In the genomic region with DNA sequence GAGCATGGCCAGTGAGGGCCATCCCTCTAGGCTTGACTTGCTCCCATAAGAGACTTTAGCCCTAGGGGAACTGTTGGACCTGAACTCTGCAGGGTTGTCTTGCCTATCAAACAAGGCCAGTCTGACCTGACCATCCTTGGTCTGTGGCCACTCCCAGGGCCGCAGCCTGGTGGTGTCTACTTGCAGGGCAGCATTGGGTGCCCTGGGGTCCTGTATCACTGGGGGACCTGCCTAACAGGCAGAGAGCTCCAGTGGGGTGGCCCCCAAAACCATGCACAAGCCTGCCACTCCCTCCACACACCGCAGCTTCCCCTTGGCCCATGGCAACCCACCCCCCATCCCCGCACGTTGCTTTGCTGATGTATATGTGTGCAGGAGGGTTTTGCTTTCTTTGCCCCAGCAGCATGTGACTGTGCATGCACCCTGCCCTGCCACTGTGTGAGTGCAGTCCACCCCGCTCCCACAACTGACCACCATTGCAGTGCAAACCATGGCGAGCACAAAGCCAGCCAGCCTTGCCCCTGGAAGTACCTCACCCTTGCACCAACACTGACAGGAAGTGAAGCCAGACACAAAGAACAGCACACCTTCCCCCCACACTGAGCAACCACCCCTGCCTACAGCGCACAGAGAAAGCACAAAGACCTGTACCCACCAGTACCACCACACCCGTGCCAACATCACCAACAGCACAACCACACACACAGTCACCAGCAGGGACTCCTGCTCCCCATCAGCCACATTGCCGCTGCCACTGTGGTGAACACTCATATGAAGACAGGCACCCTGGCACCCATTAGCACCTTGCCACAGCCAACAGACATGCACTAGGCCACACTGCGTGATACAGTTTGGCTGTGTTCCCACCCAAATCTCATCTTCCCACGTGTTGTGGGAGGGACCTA, we compare ENCODE assay signal across 1 cellular context.
TF ChIP-seq lines count a peak whose summit lies in the region.

No MANE protein-coding gene starts in this region.

TF ChIP-seq in H1, 55 proteins besides CTCF, POLR2A, EP300 and RAD21 (continued from another document):
- TF ChIP-seq, protein P1, sequence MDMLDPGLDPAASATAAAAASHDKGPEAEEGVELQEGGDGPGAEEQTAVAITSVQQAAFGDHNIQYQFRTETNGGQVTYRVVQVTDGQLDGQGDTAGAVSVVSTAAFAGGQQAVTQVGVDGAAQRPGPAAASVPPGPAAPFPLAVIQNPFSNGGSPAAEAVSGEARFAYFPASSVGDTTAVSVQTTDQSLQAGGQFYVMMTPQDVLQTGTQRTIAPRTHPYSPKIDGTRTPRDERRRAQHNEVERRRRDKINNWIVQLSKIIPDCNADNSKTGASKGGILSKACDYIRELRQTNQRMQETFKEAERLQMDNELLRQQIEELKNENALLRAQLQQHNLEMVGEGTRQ (IDR thresholded peaks at IDR 0.05; ENCODE audit: low read length) = no peak
- TF ChIP-seq HDAC2 (IDR thresholded peaks at IDR 0.05; ENCODE audit: borderline replicate concordance in 1 of 2, low read depth in 2 of 2, low read length in 2 of 2) (no peak), SUZ12 (IDR thresholded peaks at IDR 0.05; ENCODE audit: low read length) (no peak), POLR2AphosphoS5 (IDR thresholded peaks at IDR 0.05; ENCODE audit: low read depth, low read length) (no peak), NANOG (IDR thresholded peaks at IDR 0.05; ENCODE audit: insufficient read depth, low read depth, low read length, poor library complexity, severe bottlenecking) (no peak), FOSL1 (IDR thresholded peaks at IDR 0.05; ENCODE audit: insufficient read depth, low read depth, low read length) (no peak), RXRA (IDR thresholded peaks at IDR 0.05; ENCODE audit: insufficient read depth, low read depth, low read length) (no peak), TEAD4 (IDR thresholded peaks at IDR 0.05; ENCODE audit: low read depth, low read length) (no peak), SIRT6 (IDR thresholded peaks at IDR 0.05; ENCODE audit: low read length) (no peak), CREB1 (IDR thresholded peaks at IDR 0.05) (no peak), RNF2 (IDR thresholded peaks at IDR 0.05; ENCODE audit: borderline replicate concordance, low read depth, low read length, missing control alignments, poor library complexity, severe bottlenecking) (no peak), SP2 (IDR thresholded peaks at IDR 0.05; ENCODE audit: low read length) (no peak)
- TF ChIP-seq, protein P2, sequence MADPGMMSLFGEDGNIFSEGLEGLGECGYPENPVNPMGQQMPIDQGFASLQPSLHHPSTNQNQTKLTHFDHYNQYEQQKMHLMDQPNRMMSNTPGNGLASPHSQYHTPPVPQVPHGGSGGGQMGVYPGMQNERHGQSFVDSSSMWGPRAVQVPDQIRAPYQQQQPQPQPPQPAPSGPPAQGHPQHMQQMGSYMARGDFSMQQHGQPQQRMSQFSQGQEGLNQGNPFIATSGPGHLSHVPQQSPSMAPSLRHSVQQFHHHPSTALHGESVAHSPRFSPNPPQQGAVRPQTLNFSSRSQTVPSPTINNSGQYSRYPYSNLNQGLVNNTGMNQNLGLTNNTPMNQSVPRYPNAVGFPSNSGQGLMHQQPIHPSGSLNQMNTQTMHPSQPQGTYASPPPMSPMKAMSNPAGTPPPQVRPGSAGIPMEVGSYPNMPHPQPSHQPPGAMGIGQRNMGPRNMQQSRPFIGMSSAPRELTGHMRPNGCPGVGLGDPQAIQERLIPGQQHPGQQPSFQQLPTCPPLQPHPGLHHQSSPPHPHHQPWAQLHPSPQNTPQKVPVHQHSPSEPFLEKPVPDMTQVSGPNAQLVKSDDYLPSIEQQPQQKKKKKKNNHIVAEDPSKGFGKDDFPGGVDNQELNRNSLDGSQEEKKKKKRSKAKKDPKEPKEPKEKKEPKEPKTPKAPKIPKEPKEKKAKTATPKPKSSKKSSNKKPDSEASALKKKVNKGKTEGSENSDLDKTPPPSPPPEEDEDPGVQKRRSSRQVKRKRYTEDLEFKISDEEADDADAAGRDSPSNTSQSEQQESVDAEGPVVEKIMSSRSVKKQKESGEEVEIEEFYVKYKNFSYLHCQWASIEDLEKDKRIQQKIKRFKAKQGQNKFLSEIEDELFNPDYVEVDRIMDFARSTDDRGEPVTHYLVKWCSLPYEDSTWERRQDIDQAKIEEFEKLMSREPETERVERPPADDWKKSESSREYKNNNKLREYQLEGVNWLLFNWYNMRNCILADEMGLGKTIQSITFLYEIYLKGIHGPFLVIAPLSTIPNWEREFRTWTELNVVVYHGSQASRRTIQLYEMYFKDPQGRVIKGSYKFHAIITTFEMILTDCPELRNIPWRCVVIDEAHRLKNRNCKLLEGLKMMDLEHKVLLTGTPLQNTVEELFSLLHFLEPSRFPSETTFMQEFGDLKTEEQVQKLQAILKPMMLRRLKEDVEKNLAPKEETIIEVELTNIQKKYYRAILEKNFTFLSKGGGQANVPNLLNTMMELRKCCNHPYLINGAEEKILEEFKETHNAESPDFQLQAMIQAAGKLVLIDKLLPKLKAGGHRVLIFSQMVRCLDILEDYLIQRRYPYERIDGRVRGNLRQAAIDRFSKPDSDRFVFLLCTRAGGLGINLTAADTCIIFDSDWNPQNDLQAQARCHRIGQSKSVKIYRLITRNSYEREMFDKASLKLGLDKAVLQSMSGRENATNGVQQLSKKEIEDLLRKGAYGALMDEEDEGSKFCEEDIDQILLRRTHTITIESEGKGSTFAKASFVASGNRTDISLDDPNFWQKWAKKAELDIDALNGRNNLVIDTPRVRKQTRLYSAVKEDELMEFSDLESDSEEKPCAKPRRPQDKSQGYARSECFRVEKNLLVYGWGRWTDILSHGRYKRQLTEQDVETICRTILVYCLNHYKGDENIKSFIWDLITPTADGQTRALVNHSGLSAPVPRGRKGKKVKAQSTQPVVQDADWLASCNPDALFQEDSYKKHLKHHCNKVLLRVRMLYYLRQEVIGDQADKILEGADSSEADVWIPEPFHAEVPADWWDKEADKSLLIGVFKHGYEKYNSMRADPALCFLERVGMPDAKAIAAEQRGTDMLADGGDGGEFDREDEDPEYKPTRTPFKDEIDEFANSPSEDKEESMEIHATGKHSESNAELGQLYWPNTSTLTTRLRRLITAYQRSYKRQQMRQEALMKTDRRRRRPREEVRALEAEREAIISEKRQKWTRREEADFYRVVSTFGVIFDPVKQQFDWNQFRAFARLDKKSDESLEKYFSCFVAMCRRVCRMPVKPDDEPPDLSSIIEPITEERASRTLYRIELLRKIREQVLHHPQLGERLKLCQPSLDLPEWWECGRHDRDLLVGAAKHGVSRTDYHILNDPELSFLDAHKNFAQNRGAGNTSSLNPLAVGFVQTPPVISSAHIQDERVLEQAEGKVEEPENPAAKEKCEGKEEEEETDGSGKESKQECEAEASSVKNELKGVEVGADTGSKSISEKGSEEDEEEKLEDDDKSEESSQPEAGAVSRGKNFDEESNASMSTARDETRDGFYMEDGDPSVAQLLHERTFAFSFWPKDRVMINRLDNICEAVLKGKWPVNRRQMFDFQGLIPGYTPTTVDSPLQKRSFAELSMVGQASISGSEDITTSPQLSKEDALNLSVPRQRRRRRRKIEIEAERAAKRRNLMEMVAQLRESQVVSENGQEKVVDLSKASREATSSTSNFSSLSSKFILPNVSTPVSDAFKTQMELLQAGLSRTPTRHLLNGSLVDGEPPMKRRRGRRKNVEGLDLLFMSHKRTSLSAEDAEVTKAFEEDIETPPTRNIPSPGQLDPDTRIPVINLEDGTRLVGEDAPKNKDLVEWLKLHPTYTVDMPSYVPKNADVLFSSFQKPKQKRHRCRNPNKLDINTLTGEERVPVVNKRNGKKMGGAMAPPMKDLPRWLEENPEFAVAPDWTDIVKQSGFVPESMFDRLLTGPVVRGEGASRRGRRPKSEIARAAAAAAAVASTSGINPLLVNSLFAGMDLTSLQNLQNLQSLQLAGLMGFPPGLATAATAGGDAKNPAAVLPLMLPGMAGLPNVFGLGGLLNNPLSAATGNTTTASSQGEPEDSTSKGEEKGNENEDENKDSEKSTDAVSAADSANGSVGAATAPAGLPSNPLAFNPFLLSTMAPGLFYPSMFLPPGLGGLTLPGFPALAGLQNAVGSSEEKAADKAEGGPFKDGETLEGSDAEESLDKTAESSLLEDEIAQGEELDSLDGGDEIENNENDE (IDR thresholded peaks at IDR 0.05; ENCODE audit: insufficient replicate concordance, low read length) = no peak
